ENCODE assay signal across 19 cellular contexts in genomic region chr7:127655720-127656119, GRCh38. TPM values are rescaled to one million over a fixed set of nuclear protein-coding genes. Genes with fewer than 3 reads are reported as not detected.
DNase-seq lines count a peak whose midpoint lies in the region; ATAC-seq, FAIRE-seq and TF ChIP-seq lines count a peak whose summit lies in the region.
"Had no signal": no experiment of that assay in that cellular context is flagged by ENCODE, and none has a peak within 500 bp of the region (broad histone marks: within the 10 kb centered on the region; RNA-seq: fewer than 3 reads in every experiment).

No MANE protein-coding gene starts in this region.

- peak overlapping the region; percentile 58 for H3K27ac Mint-ChIP-seq in activated T-cell treated with anti-CD3 and anti-CD28 coated beads, Interleukin-2, amount 50 U/mL, for 24 hours
- H3K27ac Mint-ChIP-seq in progenitor cell of endocrine pancreas: peak overlapping the region; percentile 9

- no peak overlapping the region for H3K9ac ChIP-seq in H1 (replicated peaks in 1 of 4; ENCODE audit: extremely low read depth in 1 of 4, low read depth in 3 of 4, low read length in 3 of 4)

- peaks cover 67% of the 10 kb centered on the region for H3K4me1 Mint-ChIP-seq in activated T-cell treated with anti-CD3 and anti-CD28 coated beads, Interleukin-2, amount 50 U/mL, for 24 hours (ENCODE audit: low read depth)
- H3K4me1 Mint-ChIP-seq in progenitor cell of endocrine pancreas (ENCODE audit: low read depth): peaks cover 38% of the 10 kb centered on the region

- H3K27me3 ChIP-seq in H1 (replicated peaks in 1 of 4; ENCODE audit: control insufficient read depth in 3 of 4, extremely low read depth in 1 of 4, insufficient read depth in 3 of 4, low read length in 3 of 4): no peaks in the 10 kb centered on the region
- H3K27me3 ChIP-seq: BE2C, gastroesophageal sphincter, spleen, tibial artery had no signal

- H3K23ac ChIP-seq in H1 (ENCODE audit: insufficient read length): no peak overlapping the region

- H3K9me3 Mint-ChIP-seq in activated T-cell treated with anti-CD3 and anti-CD28 coated beads, Interleukin-2, amount 50 U/mL, for 24 hours: no peaks in the 10 kb centered on the region
- H3K9me3 Mint-ChIP-seq in progenitor cell of endocrine pancreas (ENCODE audit: low read depth): no peaks in the 10 kb centered on the region

- no peaks in the 10 kb centered on the region for H3K9me3 ChIP-seq in OCI-LY7 (ENCODE audit: low read length)
- no peaks in the 10 kb centered on the region for H3K9me3 ChIP-seq in H1 (ENCODE audit: insufficient read depth in 2 of 2, low read depth in 1 of 2, low read length in 1 of 2)
- H3K9me3 ChIP-seq: BE2C, gastroesophageal sphincter, spleen, tibial artery had no signal

- TF ChIP-seq CTCF in OCI-LY7 (conservative IDR thresholded peaks at IDR 0.05; ENCODE audit: low read length) (no peak), H1 (IDR thresholded peaks at IDR 0.05; ENCODE audit: control extremely low read depth in 1 of 3, insufficient read depth in 1 of 3, low read depth in 1 of 3, low read length in 3 of 3) (no peak), progenitor cell of endocrine pancreas (IDR thresholded peaks at IDR 0.05; ENCODE audit: unreplicated experiment) (no peak)

- no peak for DNase-seq in activated T-cell treated with anti-CD3 and anti-CD28 coated beads, Interleukin-2, amount 50 U/mL, for 24 hours
- no peak for DNase-seq in activated T-cell treated with anti-CD3 and anti-CD28 coated beads for 4 hours
- DNase-seq in OCI-LY7 (ENCODE audit: low spot score): no peak
- DNase-seq in H1 (ENCODE audit: low read depth in 1 of 2, low spot score in 2 of 2): no peak
- DNase-seq in progenitor cell of endocrine pancreas (ENCODE audit: low spot score, unreplicated experiment): no peak
- no peak for DNase-seq in amniotic stem cell (lab: John Stamatoyannopoulos, UW)
- no peak for DNase-seq in NCI-H1436 (lab: John Stamatoyannopoulos, UW)
- DNase-seq: 8988T; activated CD4-positive, alpha-beta T cell treated with anti-CD3 and anti-CD28 coated beads, Interleukin-2, amount 50 U/mL, for 4 hours; activated T-cell treated with anti-CD3 and anti-CD28 coated beads, Interleukin-2, amount 50 U/mL, for 48 hours; BE2C; NCI-H82; posterior cingulate gyrus; spleen; tibial artery had no signal

- H3K79me2 ChIP-seq in OCI-LY7 (ENCODE audit: insufficient read depth, low read depth, low read length) (peaks cover 86% of the 10 kb centered on the region), H1 (ENCODE audit: control insufficient read depth in 1 of 2, insufficient read depth in 2 of 2, low read length in 2 of 2) (peaks cover 33 to 87% of the 10 kb centered on the region in 2 experiments)

- H2BK12ac ChIP-seq in H1 (ENCODE audit: low read depth, low read length): no peak overlapping the region

- no peak for TF ChIP-seq RAD21 in H1 (IDR thresholded peaks at IDR 0.05 in 1 of 2, conservative IDR thresholded peaks at IDR 0.05 in 1 of 2; ENCODE audit: low read depth in 2 of 2, low read length in 2 of 2)

- WGBS in H1 (ENCODE audit: extremely low coverage in 1 of 2, insufficient coverage in 1 of 2, insufficient read length in 1 of 2, insufficient replicate concordance in 2 of 2, low coverage in 1 of 2, low lambda C conversion rate in 2 of 2, missing lambda C conversion rate in 1 of 2), 2 experiments: 82% methylated on average over 2 of the region's 2 CpGs; no CpG with 5 or more reads in 1 of the 2 experiments

- no peaks in the 10 kb centered on the region for H3K9me2 ChIP-seq in OCI-LY7 (ENCODE audit: insufficient read depth, low read length)

- H2BK120ac ChIP-seq in H1 (replicated peaks; ENCODE audit: low read depth, low read length): no peak overlapping the region

- H2AFZ ChIP-seq in OCI-LY7 (ENCODE audit: low read length) (no peak overlapping the region), H1 (ENCODE audit: low read length) (no peak overlapping the region)

- H3K4me3 Mint-ChIP-seq in activated T-cell treated with anti-CD3 and anti-CD28 coated beads, Interleukin-2, amount 50 U/mL, for 24 hours: peak overlapping the region; percentile 25
- H3K4me3 Mint-ChIP-seq in progenitor cell of endocrine pancreas (ENCODE audit: low read depth): no peak overlapping the region

- H3K27ac ChIP-seq in OCI-LY7 (ENCODE audit: low read depth, low read length, poor library complexity, severe bottlenecking): no peak overlapping the region
- H3K27ac ChIP-seq in H1 (ENCODE audit: low read depth, low read length): no peak overlapping the region
- H3K27ac ChIP-seq: gastroesophageal sphincter, HL-60, tibial artery had no signal

- no peak overlapping the region for H3K14ac ChIP-seq in H1 (ENCODE audit: insufficient read length)

- H3K27me3 Mint-ChIP-seq in activated T-cell treated with anti-CD3 and anti-CD28 coated beads, Interleukin-2, amount 50 U/mL, for 24 hours: no peaks in the 10 kb centered on the region
- H3K27me3 Mint-ChIP-seq in progenitor cell of endocrine pancreas: no peaks in the 10 kb centered on the region

- TF ChIP-seq POLR2A in H1 (IDR thresholded peaks at IDR 0.05; ENCODE audit: control extremely low read depth in 1 of 2, low read depth in 2 of 2, low read length in 2 of 2): no peak

- no peak overlapping the region for H2BK15ac ChIP-seq in H1 (ENCODE audit: low read length)

- peak overlapping the region; percentile 52; the same call in 1 of the 2 replicates for H3K18ac ChIP-seq in H1 (ENCODE audit: extremely low read depth, low read length)

- H4K20me1 ChIP-seq in OCI-LY7 (ENCODE audit: insufficient read depth, low read length) (peaks cover 53% of the 10 kb centered on the region), H1 (replicated peaks in 1 of 2; ENCODE audit: control insufficient read depth in 1 of 2, insufficient read depth in 2 of 2, low read length in 2 of 2) (peaks cover 19 to 24% of the 10 kb centered on the region in 2 experiments)

- no peak overlapping the region for H4K5ac ChIP-seq in H1 (ENCODE audit: insufficient read length, low read depth, low read length)

- H3K56ac ChIP-seq in H1 (replicated peaks; ENCODE audit: insufficient read length, low read depth, low read length): no peak overlapping the region

- no peak overlapping the region for H4K8ac ChIP-seq in H1 (ENCODE audit: extremely low read depth, insufficient read depth, low read length)

- no peak for TF ChIP-seq EP300 in H1 (IDR thresholded peaks at IDR 0.05; ENCODE audit: borderline replicate concordance in 1 of 2, low read depth in 2 of 2, low read length in 2 of 2)

- no peak overlapping the region for H3K4ac ChIP-seq in H1 (replicated peaks; ENCODE audit: insufficient read length, low read depth, low read length)

- H3K36me3 ChIP-seq in OCI-LY7 (ENCODE audit: insufficient read depth, low read length) (peaks cover 68% of the 10 kb centered on the region), H1 (ENCODE audit: control insufficient read depth in 2 of 4, insufficient read depth in 4 of 4, low read length in 3 of 4) (peaks cover 0 to 14% (median under 1%) of the 10 kb centered on the region in 4 experiments; a peak in 2 of 8 replicates)

- H2AK5ac ChIP-seq in H1 (ENCODE audit: low read depth, low read length): no peak overlapping the region

- POLR2A ChIA-PET in OCI-LY7 (lab: Charles Lee) (interaction anchor here (0.6 to 2.3 kb wide), 4 partner anchors 9 to 578 kb away, joined by 3 to 9 read pairs (median 4); no protein-coding TSS in a partner anchor), H1 (lab: Charles Lee; ENCODE audit: partially characterized antibody) (no interaction called here)

- CTCF ChIA-PET in OCI-LY7 (lab: Charles Lee; ENCODE audit: unreplicated experiment) (interaction anchor here (0.5 kb wide), 1 partner anchor 102 kb away, joined by 6 read pairs; no protein-coding TSS in a partner anchor), H1 (lab: Charles Lee; ENCODE audit: partially characterized antibody) (interaction anchor here (0.8 to 1.2 kb wide), 4 partner anchors 9 to 58 kb away, joined by 3 to 4 read pairs (median 3); no protein-coding TSS in a partner anchor)

- peaks cover 36% of the 10 kb centered on the region for H3K4me1 ChIP-seq in OCI-LY7 (ENCODE audit: insufficient read depth, low read length, poor library complexity, severe bottlenecking)
- H3K4me1 ChIP-seq in H1 (replicated peaks in 1 of 4; ENCODE audit: control insufficient read depth in 3 of 4, insufficient read depth in 4 of 4, low read length in 3 of 4): peaks cover 5 to 13% (median 9%) of the 10 kb centered on the region in 4 experiments; a peak in 6 of 7 replicates
- H3K4me1 ChIP-seq: BE2C had no signal

- H2BK5ac ChIP-seq in H1 (ENCODE audit: low read depth, low read length): peak overlapping the region; percentile 28; the same call in 1 of the 2 replicates

- peaks cover 11% of the 10 kb centered on the region; the same call in 1 of the 2 replicates for H3K23me2 ChIP-seq in H1 (ENCODE audit: low read depth, low read length)

- H3K4me2 ChIP-seq in OCI-LY7 (ENCODE audit: low read length) (peak overlapping the region; percentile 77), H1 (ENCODE audit: insufficient read depth in 1 of 2, low read depth in 2 of 2, low read length in 2 of 2) (peak overlapping the region; percentile 36 to 83)

- no peak for ATAC-seq in HG03354 (IDR thresholded peaks at IDR 0.05; ENCODE audit: poor library complexity, severe bottlenecking, unreplicated experiment)
- ATAC-seq: gastroesophageal sphincter had no signal

- no TSS peak for BruUV-seq in OCI-LY7 (replicated peaks; lab: Mats Ljungman, UMichigan)

- H3K36me3 Mint-ChIP-seq in activated T-cell treated with anti-CD3 and anti-CD28 coated beads, Interleukin-2, amount 50 U/mL, for 24 hours (ENCODE audit: low read depth): peaks cover 88% of the 10 kb centered on the region
- peaks cover 3% of the 10 kb centered on the region for H3K36me3 Mint-ChIP-seq in progenitor cell of endocrine pancreas (ENCODE audit: insufficient read depth)

- intact Hi-C loops in OCI-LY7 (cut with micrococcal nuclease; ENCODE audit: unreplicated experiment): no loop called here

- H4K91ac ChIP-seq in H1 (replicated peaks; ENCODE audit: insufficient read length, low read length): no peak overlapping the region

- H3K79me1 ChIP-seq in H1 (ENCODE audit: low read depth, low read length): peaks cover 3% of the 10 kb centered on the region; the same call in 1 of the 2 replicates

- H2BK20ac ChIP-seq in H1 (ENCODE audit: low read length): no peak overlapping the region

- no peak for FAIRE-seq in H1 (lab: Jason Lieb, UNC)

- H3K4me3 ChIP-seq in OCI-LY7 (ENCODE audit: low read depth, low read length, poor library complexity, severe bottlenecking) (no peak overlapping the region), H1 (ENCODE audit: extremely low read depth in 1 of 4, insufficient read depth in 2 of 4, low read depth in 3 of 4, low read length in 4 of 4) (no peak overlapping the region)
- H3K4me3 ChIP-seq: gastroesophageal sphincter, tibial artery had no signal

RNA-seq across cellular contexts. Expression of gene SND1, which starts 3.7 kb away (rescaled TPM):
- total RNA-seq in OCI-LY7 (2014; rRNA removed; shearing (Covaris generic)): 111 and 112 TPM in 2 replicates
- total RNA-seq in OCI-LY7 (2022): 221 and 225 TPM in 2 replicates
- total RNA-seq in H1 (2021; fragmentation: NEBNext Ultra II Directional; extraction: Animal tissue kit (Norgen Biotek cat#: 25700)): 259 and 290 TPM in 2 replicates
- 122 and 133 TPM in 2 replicates for polyA plus RNA-seq in H1 (2011; rRNA removed)
- 170 TPM for polyA plus RNA-seq in H1 (2011; cell fraction: cytosol; rRNA removed)
- polyA plus RNA-seq in H1 (2011; cell fraction: nucleus; rRNA removed): 194 TPM
- 233 to 246 TPM (median 241 TPM) in 4 replicates for polyA plus RNA-seq in H1 (2012, experiment 1 of 2)
- polyA plus RNA-seq in H1 (2012, experiment 2 of 2): 194 TPM
- polyA plus RNA-seq in H1 (2013, experiment 1 of 2): 168 TPM
- polyA plus RNA-seq in H1 (2013, experiment 2 of 2): 154 TPM
- polyA minus RNA-seq in H1 (2011; rRNA and poly(A)+ RNA removed): 300 and 346 TPM in 2 replicates
- polyA minus RNA-seq in H1 (2011; cell fraction: cytosol; rRNA and poly(A)+ RNA removed): 213 TPM
- polyA minus RNA-seq in H1 (2011; cell fraction: nucleus; rRNA and poly(A)+ RNA removed): 290 TPM
- total RNA-seq in progenitor cell of endocrine pancreas: 213 and 237 TPM in 2 replicates

RNA-seq across cellular contexts. Expression of gene PAX4, which starts 37.8 kb away (rescaled TPM):
- not detected in 2 replicates for total RNA-seq in OCI-LY7 (2014; rRNA removed; shearing (Covaris generic))
- total RNA-seq in OCI-LY7 (2022) (not detected in 2 replicates), progenitor cell of endocrine pancreas (23.6 and 25.1 TPM in 2 replicates)
- not detected in 2 replicates for total RNA-seq in H1 (2021; fragmentation: NEBNext Ultra II Directional; extraction: Animal tissue kit (Norgen Biotek cat#: 25700))
- polyA plus RNA-seq in H1 (2011; rRNA removed): 0.11 and 0.20 TPM in 2 replicates
- polyA plus RNA-seq in H1 (2011; cell fraction: cytosol; rRNA removed): 0.08 TPM
- 0.43 TPM for polyA plus RNA-seq in H1 (2011; cell fraction: nucleus; rRNA removed)
- 0.17 TPM in 1 of 4 replicates, not detected in the others for polyA plus RNA-seq in H1 (2012, experiment 1 of 2)
- polyA plus RNA-seq in H1 (2012, experiment 2 of 2): not detected
- polyA plus RNA-seq in H1 (2013, experiment 1 of 2): 0.08 TPM
- 0.04 TPM for polyA plus RNA-seq in H1 (2013, experiment 2 of 2)
- polyA minus RNA-seq in H1 (2011; rRNA and poly(A)+ RNA removed): not detected in 2 replicates
- not detected for polyA minus RNA-seq in H1 (2011; cell fraction: cytosol; rRNA and poly(A)+ RNA removed)
- polyA minus RNA-seq in H1 (2011; cell fraction: nucleus; rRNA and poly(A)+ RNA removed): not detected
- total RNA-seq: gastroesophageal sphincter, liver, spleen had no signal
- polyA plus RNA-seq: liver, spleen had no signal

Comparison
In these comparisons a context has a peak if more than half of its experiments do, and no peak if none do; other contexts are left out.
1. RNA of gene PAX4, which starts 37.8 kb away (total RNA-seq): 23.6 to 25.1 TPM in progenitor cell of endocrine pancreas; not detected in OCI-LY7 and not detected in H1; every median in the first group is over 10 times any median in the second.